In the genomic region with DNA sequence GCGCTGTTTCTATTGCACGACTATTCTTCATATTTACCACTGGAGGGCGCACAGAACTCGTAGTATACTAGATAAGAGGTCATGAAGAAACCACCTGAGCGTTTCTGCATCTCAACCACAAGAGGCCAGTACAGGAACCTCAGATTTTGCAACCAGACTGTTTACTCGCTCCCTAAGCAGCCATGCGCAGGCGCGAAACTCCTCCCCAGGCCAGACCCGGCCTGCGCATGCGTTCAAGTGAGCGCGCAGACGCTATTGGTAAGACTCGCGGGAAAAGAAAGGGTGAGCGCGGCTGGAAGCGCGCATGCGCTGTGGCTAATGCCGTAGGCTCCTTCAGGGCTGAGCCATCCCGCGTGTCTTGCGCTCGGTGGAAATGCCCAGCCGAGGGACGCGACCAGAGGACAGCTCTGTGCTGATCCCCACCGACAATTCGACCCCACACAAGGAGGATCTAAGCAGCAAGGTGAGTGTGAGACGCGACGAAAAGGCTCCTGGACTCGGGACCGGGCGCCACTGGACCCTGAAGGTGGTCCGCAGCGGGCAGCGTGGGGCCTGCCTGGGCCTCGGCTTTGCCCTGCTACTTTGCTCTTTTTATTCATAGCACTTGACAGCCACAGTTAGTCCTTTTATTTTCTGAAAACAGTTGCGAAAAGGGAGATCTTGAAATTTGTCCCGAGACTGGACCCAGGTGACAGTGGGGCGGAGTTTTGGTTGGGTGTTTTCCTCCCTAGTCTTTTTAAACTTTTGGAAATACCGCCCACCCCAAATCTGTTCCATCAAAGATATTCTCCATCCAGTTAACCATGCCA, we compare ENCODE assay signal across 8 cellular contexts.
DNase-seq lines count a peak whose midpoint lies in the region; ATAC-seq and FAIRE-seq lines count a peak whose summit lies in the region.

A gene (plus strand): TSS at position 312 of the 809 bp plus-strand sequence. CDS start 4,674 bp downstream, outside the sequence.

- peak; percentile 92 for ATAC-seq in GM19023 (IDR thresholded peaks at IDR 0.05; ENCODE audit: unreplicated experiment)
- peak; percentile 96 for ATAC-seq in HG03280 (IDR thresholded peaks at IDR 0.05; ENCODE audit: unreplicated experiment)

- DNase-seq in AG20443 (ENCODE audit: low spot score), result peak; percentile 100
- peak; percentile 99 for DNase-seq in NCI-H345 (lab: John Stamatoyannopoulos, UW)
- DNase-seq in activated CD4-positive, CD25-positive, alpha-beta regulatory T cell (lab: John Stamatoyannopoulos, UW), result peak; percentile 94 to 98 (median 96)
- peak; percentile 99 for DNase-seq in cerebellar cortex (ENCODE audit: low spot score)
- DNase-seq in stimulated activated CD4-positive, alpha-beta T cell treated with anti-CD3 and anti-CD28 coated beads, Interleukin-12 subunit alpha, Interleukin-12 subunit beta, amount 100 ng/mL, for 4 hours, result peak; percentile 98

- peak; percentile 99 for FAIRE-seq in islet of Langerhans (lab: Jason Lieb, UNC)

Comparison
In these comparisons a context has a peak if more than half of its experiments do, and no peak if none do; other contexts are left out.
1. Peak in every context shown above with its lines: DNase-seq and ATAC-seq.